In genomic region chr10:96089670-96090462, GRCh38 we compare ENCODE assay signal across 8 cellular contexts. TPM values are rescaled to one million over a fixed set of nuclear protein-coding genes. Genes with fewer than 3 reads are reported as not detected.
DNase-seq lines count a peak whose midpoint lies in the region; ATAC-seq, FAIRE-seq and TF ChIP-seq lines count a peak whose summit lies in the region.

No MANE protein-coding gene starts in this region.

- H3K4me2 ChIP-seq in Loucy (ENCODE audit: low read depth, low read length, poor library complexity, severe bottlenecking), result peak overlapping the region; percentile 96

- TF ChIP-seq CTCF in Loucy (conservative IDR thresholded peaks at IDR 0.05; ENCODE audit: low read length) (no peak), RWPE1 (conservative IDR thresholded peaks at IDR 0.05; ENCODE audit: low read depth) (no peak), fibroblast of the aortic adventitia (IDR thresholded peaks at IDR 0.05; ENCODE audit: insufficient read depth, low read length) (no peak), pancreas (IDR thresholded peaks at IDR 0.05) (no peak), tibial artery (IDR thresholded peaks at IDR 0.05) (no peak)

- H3K27ac ChIP-seq in RWPE1, result peak overlapping the region; percentile 95
- H3K27ac ChIP-seq in pancreas, result peak overlapping the region; percentile 92 to 97 (median 96)
- peak overlapping the region; percentile 87 for H3K27ac ChIP-seq in tibial artery

- POLR2A ChIA-PET in RWPE1 (lab: Yijun Ruan, JAX; ENCODE audit: low non-redundant PET), result interaction anchor here (0.5 to 2.2 kb wide), 5 partner anchors 8 to 638 kb away, joined by 3 to 32 read pairs (median 3); partner anchors contain the start of gene ZNF518A

- peak overlapping the region; percentile 98 for H3K4me3 ChIP-seq in Loucy (ENCODE audit: low read length, poor library complexity, severe bottlenecking)
- peak overlapping the region; percentile 75 for H3K4me3 ChIP-seq in fibroblast of the aortic adventitia (ENCODE audit: low read depth, low read length)
- peak overlapping the region; percentile 51 to 78 (median 59) for H3K4me3 ChIP-seq in pancreas
- H3K4me3 ChIP-seq in tibial artery, result peak overlapping the region; percentile 69 to 87

- H3K4me1 ChIP-seq in Loucy (ENCODE audit: insufficient read depth, low read length, poor library complexity, severe bottlenecking), result peaks cover 35% of the 10 kb centered on the region
- H3K4me1 ChIP-seq in pancreas, result peaks cover 0 to 8% (median 0%) of the 10 kb centered on the region in 3 donors
- peaks cover 0 to 4% (median 0%) of the 10 kb centered on the region in 4 donors for H3K4me1 ChIP-seq in tibial artery

- H3K36me3 Mint-ChIP-seq in activated T-helper 2 cell treated with anti-CD3 and anti-CD28 coated beads, Interferon-gamma antibody, Interleukin-2, Interleukin-4, amounts not matched to agents 10 μg/mL and 5 μg/mL and 100 μg/mL, durations not matched to agents 14 hours and 24 hours and 36 hours (ENCODE audit: low read depth), result peaks cover 21% of the 10 kb centered on the region

- H3K79me2 ChIP-seq in Loucy (ENCODE audit: insufficient read depth, low read length), result peaks cover 7% of the 10 kb centered on the region; the same call in 1 of the 2 replicates

- CTCF ChIA-PET in RWPE1 (lab: Yijun Ruan, JAX), result interaction anchor here (0.5 to 0.8 kb wide), 3 partner anchors 245 to 1123 kb away, joined by 3 to 5 read pairs (median 3); no protein-coding TSS in a partner anchor

- H3K27me3 ChIP-seq in Loucy (ENCODE audit: insufficient read depth, low read length, poor library complexity, severe bottlenecking), result peaks cover 45% of the 10 kb centered on the region
- peaks cover 0 to 12% (median 5%) of the 10 kb centered on the region in 4 donors for H3K27me3 ChIP-seq in pancreas
- peaks cover 0 to 23% of the 10 kb centered on the region in 2 donors for H3K27me3 ChIP-seq in tibial artery

- no peaks in the 10 kb centered on the region for H4K20me1 ChIP-seq in Loucy (ENCODE audit: insufficient read depth, low read length, poor library complexity, severe bottlenecking)

- WGBS in pancreas, 2 donors, result 1% methylated on average over 47 of the region's 47 CpGs

- H3K36me3 ChIP-seq in Loucy (ENCODE audit: insufficient read depth, low read length), result no peaks in the 10 kb centered on the region
- H3K36me3 ChIP-seq in pancreas, result no peaks in the 10 kb centered on the region
- no peaks in the 10 kb centered on the region for H3K36me3 ChIP-seq in tibial artery

- intact Hi-C loops in activated T-helper 2 cell treated with anti-CD3 and anti-CD28 coated beads, Interferon-gamma antibody, Interleukin-2, Interleukin-4, amounts not matched to agents 10 μg/mL and 5 μg/mL and 100 μg/mL, durations not matched to agents 14 hours and 24 hours and 36 hours (cut with micrococcal nuclease), result loop anchor here (1.0 kb wide), 3 partner anchors 17 to 46 kb away; partner anchors contain the start of gene ZNF518A
- intact Hi-C loops in pancreas (cut with DNase I), result no loop called here
- intact Hi-C loops in tibial artery (cut with DNase I; ENCODE audit: low total_unique reads), result loop anchor here (2.0 kb wide), 1 partner anchor 41 kb away; the partner anchor contains the start of gene ZNF518A

- H3K9me3 Mint-ChIP-seq in activated T-helper 2 cell treated with anti-CD3 and anti-CD28 coated beads, Interferon-gamma antibody, Interleukin-2, Interleukin-4, amounts not matched to agents 10 μg/mL and 5 μg/mL and 100 μg/mL, durations not matched to agents 14 hours and 24 hours and 36 hours, result peaks cover 14% of the 10 kb centered on the region

- peak overlapping the region; percentile 99 for H2AFZ ChIP-seq in Loucy (ENCODE audit: low read length)

- no peaks in the 10 kb centered on the region for H3F3A ChIP-seq in Loucy (ENCODE audit: low read depth)

- H3K4me1 Mint-ChIP-seq in activated T-helper 2 cell treated with anti-CD3 and anti-CD28 coated beads, Interferon-gamma antibody, Interleukin-2, Interleukin-4, amounts not matched to agents 10 μg/mL and 5 μg/mL and 100 μg/mL, durations not matched to agents 14 hours and 24 hours and 36 hours (ENCODE audit: low read depth), result peaks cover 9% of the 10 kb centered on the region

- peak overlapping the region; percentile 91 for H3K4me3 Mint-ChIP-seq in activated T-helper 2 cell treated with anti-CD3 and anti-CD28 coated beads, Interferon-gamma antibody, Interleukin-2, Interleukin-4, amounts not matched to agents 10 μg/mL and 5 μg/mL and 100 μg/mL, durations not matched to agents 14 hours and 24 hours and 36 hours (ENCODE audit: low read depth)

- peaks cover 15% of the 10 kb centered on the region for H3K27me3 Mint-ChIP-seq in activated T-helper 2 cell treated with anti-CD3 and anti-CD28 coated beads, Interferon-gamma antibody, Interleukin-2, Interleukin-4, amounts not matched to agents 10 μg/mL and 5 μg/mL and 100 μg/mL, durations not matched to agents 14 hours and 24 hours and 36 hours (ENCODE audit: low read depth)

- H3K9me3 ChIP-seq in Loucy (ENCODE audit: insufficient read depth, low read depth, low read length) (no peaks in the 10 kb centered on the region), pancreas (no peaks in the 10 kb centered on the region), tibial artery (no peaks in the 10 kb centered on the region)

- no peak for FAIRE-seq in pancreas (lab: Jason Lieb, UNC)

- peak; percentile 95 to 98 (median 98) for ATAC-seq in pancreas

- peak overlapping the region; percentile 98 for H3K27ac Mint-ChIP-seq in activated T-helper 2 cell treated with anti-CD3 and anti-CD28 coated beads, Interferon-gamma antibody, Interleukin-2, Interleukin-4, amounts not matched to agents 10 μg/mL and 5 μg/mL and 100 μg/mL, durations not matched to agents 14 hours and 24 hours and 36 hours

- peak overlapping the region; percentile 97 for H3K9ac ChIP-seq in Loucy (ENCODE audit: low read depth, low read length, poor library complexity, severe bottlenecking)

- no peaks in the 10 kb centered on the region for H3K9me2 ChIP-seq in Loucy (replicated peaks; ENCODE audit: low read depth, low read length)

- DNase-seq in ELF-1 (ENCODE audit: low read depth, low spot score), result peak; percentile 81
- DNase-seq in H4 (ENCODE audit: low spot score), result peak; percentile 94
- DNase-seq in RWPE1 (ENCODE audit: low spot score), result peak; percentile 90
- DNase-seq in activated T-helper 2 cell treated with anti-CD3 and anti-CD28 coated beads, Interferon-gamma antibody, Interleukin-2, Interleukin-4, amounts not matched to agents 10 μg/mL and 5 μg/mL and 100 μg/mL, durations not matched to agents 14 hours and 24 hours and 36 hours (ENCODE audit: low spot score), result peak; percentile 89
- peak; percentile 97 for DNase-seq in fibroblast of the aortic adventitia (ENCODE audit: low read depth)
- peak; percentile 89 to 97 (median 94) for DNase-seq in pancreas
- peak; percentile 90 to 93 for DNase-seq in tibial artery

RNA-seq across cellular contexts. Expression of gene ZNF518A, which starts 40.2 kb away (rescaled TPM):
- 4.5 and 4.7 TPM in 2 replicates for total RNA-seq in H4 (2014; rRNA removed; shearing (Covaris generic))
- total RNA-seq in activated T-helper 2 cell treated with anti-CD3 and anti-CD28 coated beads, Interferon-gamma antibody, Interleukin-2, Interleukin-4, amounts not matched to agents 10 μg/mL and 5 μg/mL and 100 μg/mL, durations not matched to agents 14 hours and 24 hours and 36 hours, result 16.0 and 18.0 TPM in 2 replicates
- 8.6 and 20.8 TPM in 2 replicates for total RNA-seq in fibroblast of the aortic adventitia (ENCODE audit: low replicate concordance)
- total RNA-seq in pancreas, result 10 to 100 TPM in 5 of 6 donors, 1 to 10 TPM in 1; 10.0 to 18.2 (median 11.6) TPM
- polyA plus RNA-seq in pancreas, result 1 to 10 TPM; 4.9 to 9.3 TPM

RNA-seq across cellular contexts. Expression of gene CCNJ, which starts 46.5 kb away (rescaled TPM):
- total RNA-seq in H4 (2014; rRNA removed; shearing (Covaris generic)), result 5.0 and 6.6 TPM in 2 replicates
- total RNA-seq in activated T-helper 2 cell treated with anti-CD3 and anti-CD28 coated beads, Interferon-gamma antibody, Interleukin-2, Interleukin-4, amounts not matched to agents 10 μg/mL and 5 μg/mL and 100 μg/mL, durations not matched to agents 14 hours and 24 hours and 36 hours, result 8.3 and 9.3 TPM in 2 replicates
- total RNA-seq in fibroblast of the aortic adventitia (ENCODE audit: low replicate concordance), result 2.6 and 4.5 TPM in 2 replicates
- total RNA-seq in pancreas, result 1 to 10 TPM; 1.5 to 3.8 (median 2.5) TPM
- 1 to 10 TPM; 1.6 to 2.7 TPM for polyA plus RNA-seq in pancreas

Comparison
In these comparisons a context has a peak if more than half of its experiments do, and no peak if none do; other contexts are left out.
1. Peak in every context shown above with its lines: DNase-seq, ATAC-seq, H3K4me3 ChIP-seq and H3K27ac ChIP-seq.
2. intact Hi-C loops: an anchor here in activated T-helper 2 cell treated with anti-CD3 and anti-CD28 coated beads, Interferon-gamma antibody, Interleukin-2, Interleukin-4, amounts not matched to agents 10 μg/mL and 5 μg/mL and 100 μg/mL, durations not matched to agents 14 hours and 24 hours and 36 hours (1.0 kb wide) and tibial artery (2.0 kb wide); none called in pancreas.